12 cellular contexts compared by ENCODE assay signal in the genomic region with DNA sequence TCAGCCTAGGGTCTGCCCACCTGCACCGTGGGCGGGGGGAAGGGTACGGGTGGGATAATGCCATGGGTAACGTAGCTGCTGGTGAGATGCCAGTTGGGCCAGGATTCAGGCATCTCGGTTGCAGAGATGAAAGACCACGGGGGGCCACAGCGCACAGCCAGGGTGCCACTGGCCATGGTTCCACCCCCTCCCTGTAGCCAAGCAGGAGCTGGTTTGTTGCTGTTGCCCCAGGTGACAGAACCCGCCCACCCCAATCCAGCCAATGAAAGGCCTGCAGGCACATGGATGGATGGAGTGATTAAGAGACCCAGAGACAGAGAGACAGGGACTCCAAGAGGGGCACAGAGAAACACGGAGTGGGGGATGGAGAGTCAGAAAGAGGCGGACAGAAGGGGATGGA. TPM values are rescaled to one million over a fixed set of nuclear protein-coding genes. Genes with fewer than 3 reads are reported as not detected.
DNase-seq lines count a peak whose midpoint lies in the region; ATAC-seq and TF ChIP-seq lines count a peak whose summit lies in the region.
"Had no signal": no experiment of that assay in that cellular context is flagged by ENCODE, and none has a peak within 500 bp of the region (broad histone marks: within the 10 kb centered on the region; RNA-seq: fewer than 3 reads in every experiment).

No MANE protein-coding gene starts in this region.

- no peak overlapping the region for H3K4me3 Mint-ChIP-seq in activated CD8-positive, alpha-beta T cell treated with anti-CD3 and anti-CD28 coated beads for 36 hours
- no peak overlapping the region for H3K4me3 Mint-ChIP-seq in activated CD8-positive, alpha-beta T cell treated with anti-CD3 and anti-CD28 coated beads, Interleukin-2, amount 10 ng/mL, durations not matched to agents 7 days and 5 days
- H3K4me3 Mint-ChIP-seq in HFFc6 = peak overlapping the region; percentile 90; the same call in 1 of the 2 replicates

- DNase-seq in activated CD8-positive, alpha-beta T cell treated with anti-CD3 and anti-CD28 coated beads for 36 hours = peak; percentile 64
- DNase-seq in activated CD8-positive, alpha-beta T cell treated with anti-CD3 and anti-CD28 coated beads, Interleukin-2, amount 10 ng/mL, durations not matched to agents 7 days and 5 days = no peak
- DNase-seq in HFFc6 = no peak
- peak; percentile 24 for DNase-seq in dermis blood vessel endothelial cell
- DNase-seq in renal cortical epithelial cell (ENCODE audit: low read depth) = peak; percentile 13
- no peak for DNase-seq in uterus
- no peak for DNase-seq in SW480 (ENCODE audit: low spot score)
- DNase-seq: kidney had no signal

- peaks cover 18% of the 10 kb centered on the region for H3K4me1 Mint-ChIP-seq in activated CD8-positive, alpha-beta T cell treated with anti-CD3 and anti-CD28 coated beads for 36 hours (ENCODE audit: low read depth)
- H3K4me1 Mint-ChIP-seq in activated CD8-positive, alpha-beta T cell treated with anti-CD3 and anti-CD28 coated beads, Interleukin-2, amount 10 ng/mL, durations not matched to agents 7 days and 5 days (ENCODE audit: low read depth) = peaks cover 28% of the 10 kb centered on the region
- H3K4me1 Mint-ChIP-seq in HFFc6 (ENCODE audit: low read depth) = peaks cover 28% of the 10 kb centered on the region

- peaks cover 0 to 5% of the 10 kb centered on the region in 2 donors for H3K4me1 ChIP-seq in uterus

- H3K36me3 ChIP-seq in uterus = no peaks in the 10 kb centered on the region

- H3K27ac ChIP-seq in uterus = no peak overlapping the region
- H3K27ac ChIP-seq: C4-2B had no signal

- peaks cover 43% of the 10 kb centered on the region for H3K27me3 Mint-ChIP-seq in activated CD8-positive, alpha-beta T cell treated with anti-CD3 and anti-CD28 coated beads for 36 hours
- H3K27me3 Mint-ChIP-seq in activated CD8-positive, alpha-beta T cell treated with anti-CD3 and anti-CD28 coated beads, Interleukin-2, amount 10 ng/mL, durations not matched to agents 7 days and 5 days (ENCODE audit: low read depth) = peaks cover 49% of the 10 kb centered on the region
- H3K27me3 Mint-ChIP-seq in HFFc6 (ENCODE audit: insufficient read depth) = peaks cover 6% of the 10 kb centered on the region

- H3K4me3 ChIP-seq in uterus = no peak overlapping the region

- TF ChIP-seq CTCF in activated CD8-positive, alpha-beta T cell treated with anti-CD3 and anti-CD28 coated beads for 36 hours (IDR thresholded peaks at IDR 0.05) = no peak
- TF ChIP-seq CTCF in HFFc6 (IDR thresholded peaks at IDR 0.05) = no peak
- no peak for TF ChIP-seq CTCF in uterus (IDR thresholded peaks at IDR 0.05)

- no peaks in the 10 kb centered on the region for H3K9me3 Mint-ChIP-seq in activated CD8-positive, alpha-beta T cell treated with anti-CD3 and anti-CD28 coated beads for 36 hours
- no peaks in the 10 kb centered on the region for H3K9me3 Mint-ChIP-seq in activated CD8-positive, alpha-beta T cell treated with anti-CD3 and anti-CD28 coated beads, Interleukin-2, amount 10 ng/mL, durations not matched to agents 7 days and 5 days (ENCODE audit: insufficient read depth)
- H3K9me3 Mint-ChIP-seq in HFFc6 = no peaks in the 10 kb centered on the region

- H3K27me3 ChIP-seq in uterus = no peaks in the 10 kb centered on the region

- no peaks in the 10 kb centered on the region for H3K36me3 Mint-ChIP-seq in activated CD8-positive, alpha-beta T cell treated with anti-CD3 and anti-CD28 coated beads for 36 hours (ENCODE audit: low read depth)
- no peaks in the 10 kb centered on the region for H3K36me3 Mint-ChIP-seq in activated CD8-positive, alpha-beta T cell treated with anti-CD3 and anti-CD28 coated beads, Interleukin-2, amount 10 ng/mL, durations not matched to agents 7 days and 5 days (ENCODE audit: low read depth)
- peaks cover 10% of the 10 kb centered on the region for H3K36me3 Mint-ChIP-seq in HFFc6 (ENCODE audit: low read depth)
- H3K36me3 Mint-ChIP-seq: activated naive CD8-positive, alpha-beta T cell had no signal

- POLR2A ChIA-PET in activated CD8-positive, alpha-beta T cell treated with anti-CD3 and anti-CD28 coated beads for 36 hours (lab: Charles Lee) = interaction anchor here (1.3 to 2.1 kb wide), 2 partner anchors 47 to 266 kb away, joined by 3 to 5 read pairs; no protein-coding TSS in a partner anchor
- POLR2A ChIA-PET in activated CD8-positive, alpha-beta T cell treated with anti-CD3 and anti-CD28 coated beads, Interleukin-2, amount 10 ng/mL, durations not matched to agents 7 days and 5 days (lab: Charles Lee) = no interaction called here

- no peak overlapping the region for H3K27ac Mint-ChIP-seq in activated CD8-positive, alpha-beta T cell treated with anti-CD3 and anti-CD28 coated beads for 36 hours
- H3K27ac Mint-ChIP-seq in activated CD8-positive, alpha-beta T cell treated with anti-CD3 and anti-CD28 coated beads, Interleukin-2, amount 10 ng/mL, durations not matched to agents 7 days and 5 days = no peak overlapping the region
- H3K27ac Mint-ChIP-seq in HFFc6 = no peak overlapping the region; the same call in 1 of the 2 replicates
- H3K27ac Mint-ChIP-seq: activated naive CD8-positive, alpha-beta T cell had no signal

- H3K9me3 ChIP-seq in uterus = no peaks in the 10 kb centered on the region

- TF ChIP-seq POLR2A in uterus (IDR thresholded peaks at IDR 0.05) = no peak

- no peak for ATAC-seq in activated CD8-positive, alpha-beta T cell treated with anti-CD3 and anti-CD28 coated beads for 36 hours
- no peak for ATAC-seq in activated CD8-positive, alpha-beta T cell treated with anti-CD3 and anti-CD28 coated beads, Interleukin-2, amount 10 ng/mL, durations not matched to agents 7 days and 5 days
- no peak for ATAC-seq in HG03025 (IDR thresholded peaks at IDR 0.05; ENCODE audit: low FRiP score, unreplicated experiment)

- CTCF ChIA-PET in activated CD8-positive, alpha-beta T cell treated with anti-CD3 and anti-CD28 coated beads for 36 hours (lab: Charles Lee) = interaction anchor here (1.5 kb wide), 1 partner anchor 39 kb away, joined by 4 read pairs; no protein-coding TSS in a partner anchor
- CTCF ChIA-PET in activated CD8-positive, alpha-beta T cell treated with anti-CD3 and anti-CD28 coated beads, Interleukin-2, amount 10 ng/mL, durations not matched to agents 7 days and 5 days (lab: Charles Lee) = interaction anchor here (1.7 to 1.9 kb wide), 2 partner anchors 11 to 59 kb away, joined by 5 to 7 read pairs; no protein-coding TSS in a partner anchor

- intact Hi-C loops in activated CD8-positive, alpha-beta T cell treated with anti-CD3 and anti-CD28 coated beads for 36 hours (cut with micrococcal nuclease) = no loop called here
- intact Hi-C loops in uterus (cut with DNase I; ENCODE audit: low total_unique reads) = no loop called here

RNA-seq across cellular contexts. Expression of gene CGB7, which starts 1.0 kb away (rescaled TPM):
- total RNA-seq in activated CD8-positive, alpha-beta T cell treated with anti-CD3 and anti-CD28 coated beads for 36 hours = not detected
- not detected for total RNA-seq in activated CD8-positive, alpha-beta T cell treated with anti-CD3 and anti-CD28 coated beads, Interleukin-2, amount 10 ng/mL, durations not matched to agents 7 days and 5 days
- 1 to 10 TPM in 4 of 6 experiments, under 1 TPM in 2; 0.36 to 2.2 (median 2.1) TPM for total RNA-seq in HFFc6 (2021; fragmentation: NEBNext Ultra II Directional; extraction: Animal tissue kit (Norgen Biotek cat#: 25700))
- not detected in 2 replicates for total RNA-seq in dermis blood vessel endothelial cell
- 0.25 and 0.35 TPM in 2 replicates for total RNA-seq in renal cortical epithelial cell
- not detected for total RNA-seq in uterus
- total RNA-seq: kidney, osteocyte had no signal

RNA-seq across cellular contexts. Expression of gene NTF4, which starts 6.0 kb away (rescaled TPM):
- not detected for total RNA-seq in activated CD8-positive, alpha-beta T cell treated with anti-CD3 and anti-CD28 coated beads for 36 hours
- total RNA-seq in activated CD8-positive, alpha-beta T cell treated with anti-CD3 and anti-CD28 coated beads, Interleukin-2, amount 10 ng/mL, durations not matched to agents 7 days and 5 days = not detected
- total RNA-seq in HFFc6 (2021; fragmentation: NEBNext Ultra II Directional; extraction: Animal tissue kit (Norgen Biotek cat#: 25700)) = 1 to 10 TPM in 2 of 6 experiments, under 1 TPM in 2, not detected in 2; 0.82 to 1.5 (median 1.1) TPM
- total RNA-seq in dermis blood vessel endothelial cell = not detected in 2 replicates
- 0.25 and 0.52 TPM in 2 replicates for total RNA-seq in renal cortical epithelial cell
- 1 to 10 TPM in 1 of 4 donors, under 1 TPM in 1, not detected in 2; 0.64 to 2.2 TPM for total RNA-seq in uterus
- total RNA-seq: osteocyte had no signal

RNA-seq across cellular contexts. Expression of gene CGB8, which starts 9.7 kb away (rescaled TPM):
- total RNA-seq in activated CD8-positive, alpha-beta T cell treated with anti-CD3 and anti-CD28 coated beads for 36 hours = not detected
- total RNA-seq in activated CD8-positive, alpha-beta T cell treated with anti-CD3 and anti-CD28 coated beads, Interleukin-2, amount 10 ng/mL, durations not matched to agents 7 days and 5 days = not detected
- total RNA-seq in HFFc6 (2021; fragmentation: NEBNext Ultra II Directional; extraction: Animal tissue kit (Norgen Biotek cat#: 25700)) = 1 to 10 TPM in 4 of 6 experiments, under 1 TPM in 1, not detected in 1; 0.83 to 3.8 (median 3.7) TPM
- total RNA-seq in dermis blood vessel endothelial cell (not detected in 2 replicates), renal cortical epithelial cell (1.2 TPM in 1 of 2 replicates, not detected in the other), uterus (not detected)
- total RNA-seq: kidney, osteocyte had no signal

RNA-seq across cellular contexts. Expression of gene KCNA7, which starts 13.9 kb away (rescaled TPM):
- not detected for total RNA-seq in activated CD8-positive, alpha-beta T cell treated with anti-CD3 and anti-CD28 coated beads for 36 hours
- not detected for total RNA-seq in activated CD8-positive, alpha-beta T cell treated with anti-CD3 and anti-CD28 coated beads, Interleukin-2, amount 10 ng/mL, durations not matched to agents 7 days and 5 days
- total RNA-seq in HFFc6 (2021; fragmentation: NEBNext Ultra II Directional; extraction: Animal tissue kit (Norgen Biotek cat#: 25700)) = not detected
- total RNA-seq in dermis blood vessel endothelial cell = not detected in 2 replicates
- not detected in 2 replicates for total RNA-seq in renal cortical epithelial cell
- total RNA-seq in uterus = not detected
- total RNA-seq: kidney, osteocyte had no signal

RNA-seq across cellular contexts. Expression of gene CGB5, which starts 14.9 kb away (rescaled TPM):
- total RNA-seq in activated CD8-positive, alpha-beta T cell treated with anti-CD3 and anti-CD28 coated beads for 36 hours = not detected
- not detected for total RNA-seq in activated CD8-positive, alpha-beta T cell treated with anti-CD3 and anti-CD28 coated beads, Interleukin-2, amount 10 ng/mL, durations not matched to agents 7 days and 5 days
- under 1 TPM in 2 of 6 experiments, not detected in 4; 0.23 to 0.75 TPM for total RNA-seq in HFFc6 (2021; fragmentation: NEBNext Ultra II Directional; extraction: Animal tissue kit (Norgen Biotek cat#: 25700))
- total RNA-seq in dermis blood vessel endothelial cell (not detected in 2 replicates), renal cortical epithelial cell (not detected in 2 replicates), uterus (not detected)
- total RNA-seq: kidney, osteocyte had no signal

Comparison
In these comparisons a context has a peak if more than half of its experiments do, and no peak if none do; other contexts are left out.
1. DNase-seq: peak in activated CD8-positive, alpha-beta T cell treated with anti-CD3 and anti-CD28 coated beads for 36 hours (single experiment), dermis blood vessel endothelial cell (single experiment) and renal cortical epithelial cell (single experiment); none in activated CD8-positive, alpha-beta T cell treated with anti-CD3 and anti-CD28 coated beads, Interleukin-2, amount 10 ng/mL, durations not matched to agents 7 days and 5 days (single experiment), HFFc6 (single experiment), uterus (0 of 2) and SW480 (single experiment).